ENCODE assay signal across 9 cellular contexts in genomic region chr10:102673961-102674511, GRCh38.
DNase-seq lines count a peak whose midpoint lies in the region; ATAC-seq, FAIRE-seq and TF ChIP-seq lines count a peak whose summit lies in the region.
"Had no signal": no experiment of that assay in that cellular context is flagged by ENCODE, and none has a peak within 500 bp of the region (broad histone marks: within the 10 kb centered on the region; RNA-seq: fewer than 3 reads in every experiment).

No MANE protein-coding gene starts in this region.

- no peak for TF ChIP-seq CTCF in neutrophil (IDR thresholded peaks at IDR 0.05)

- ATAC-seq in GM21390 (IDR thresholded peaks at IDR 0.05; ENCODE audit: unreplicated experiment) (peak; percentile 61), GM21737 (IDR thresholded peaks at IDR 0.05; ENCODE audit: unreplicated experiment) (no peak)

- H3K27me3 ChIP-seq in neutrophil = peaks cover 23% of the 10 kb centered on the region

- H3K4me1 ChIP-seq in neutrophil (ENCODE audit: control insufficient read depth in 1 of 2, insufficient read depth in 1 of 2, low read depth in 1 of 2, low read length in 1 of 2) = peaks cover 61 to 63% of the 10 kb centered on the region in 2 experiments

- peak overlapping the region; percentile 98 for H3K27ac ChIP-seq in neutrophil
- H3K27ac ChIP-seq: VCaP had no signal

- no peak for FAIRE-seq in RCC 7860 (lab: Jason Lieb, UNC)

- peak overlapping the region; percentile 56 to 64 for H3K4me3 ChIP-seq in neutrophil (ENCODE audit: low read depth in 1 of 2, low read length in 1 of 2)

- no peaks in the 10 kb centered on the region for H3K36me3 ChIP-seq in neutrophil

- no peaks in the 10 kb centered on the region for H3K9me3 ChIP-seq in neutrophil

- DNase-seq in RCC 7860 (ENCODE audit: low spot score) = peak; percentile 22
- peak; percentile 66 for DNase-seq in activated naive CD4-positive, alpha-beta T cell treated with Interleukin-2 at 50 U/mL for 16 hours
- peak; percentile 59 for DNase-seq in foreskin melanocyte
- DNase-seq in superior temporal gyrus (ENCODE audit: extremely low spot score) = peak; percentile 78
- no peak for DNase-seq in amniotic stem cell (lab: John Stamatoyannopoulos, UW)
